ENCODE assay signal across 1 cellular context in the genomic region with DNA sequence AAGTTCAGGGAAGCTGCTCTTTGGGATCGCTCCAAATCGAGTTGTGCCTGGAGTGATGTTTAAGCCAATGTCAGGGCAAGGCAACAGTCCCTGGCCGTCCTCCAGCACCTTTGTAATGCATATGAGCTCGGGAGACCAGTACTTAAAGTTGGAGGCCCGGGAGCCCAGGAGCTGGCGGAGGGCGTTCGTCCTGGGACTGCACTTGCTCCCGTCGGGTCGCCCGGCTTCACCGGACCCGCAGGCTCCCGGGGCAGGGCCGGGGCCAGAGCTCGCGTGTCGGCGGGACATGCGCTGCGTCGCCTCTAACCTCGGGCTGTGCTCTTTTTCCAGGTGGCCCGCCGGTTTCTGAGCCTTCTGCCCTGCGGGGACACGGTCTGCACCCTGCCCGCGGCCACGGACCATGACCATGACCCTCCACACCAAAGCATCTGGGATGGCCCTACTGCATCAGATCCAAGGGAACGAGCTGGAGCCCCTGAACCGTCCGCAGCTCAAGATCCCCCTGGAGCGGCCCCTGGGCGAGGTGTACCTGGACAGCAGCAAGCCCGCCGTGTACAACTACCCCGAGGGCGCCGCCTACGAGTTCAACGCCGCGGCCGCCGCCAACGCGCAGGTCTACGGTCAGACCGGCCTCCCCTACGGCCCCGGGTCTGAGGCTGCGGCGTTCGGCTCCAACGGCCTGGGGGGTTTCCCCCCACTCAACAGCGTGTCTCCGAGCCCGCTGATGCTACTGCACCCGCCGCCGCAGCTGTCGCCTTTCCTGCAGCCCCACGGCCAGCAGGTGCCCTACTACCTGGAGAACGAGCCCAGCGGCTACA.
TF ChIP-seq lines count a peak whose summit lies in the region.

A gene (plus strand): TSS at position 170 of the 818 bp plus-strand sequence. CDS start 231 bp downstream, at position 401.

TF ChIP-seq in IMR-90, 13 proteins besides CTCF, POLR2A, EP300 and RAD21 (continued from another document):
- TF ChIP-seq FOS (IDR thresholded peaks at IDR 0.05; ENCODE audit: low read depth, low read length) (no peak), RCOR1 (IDR thresholded peaks at IDR 0.05; ENCODE audit: insufficient replicate concordance, low read length) (no peak), CHD1 (IDR thresholded peaks at IDR 0.05; ENCODE audit: low read depth, low read length) (no peak), MXI1 (IDR thresholded peaks at IDR 0.05; ENCODE audit: borderline replicate concordance, low read depth, low read length) (no peak), BHLHE40 (IDR thresholded peaks at IDR 0.05; ENCODE audit: low read depth, low read length) (no peak), NFE2L2 (IDR thresholded peaks at IDR 0.05; ENCODE audit: low read depth, low read length) (no peak), CEBPB (IDR thresholded peaks at IDR 0.05; ENCODE audit: low read depth, low read length) (no peak), MAFK (IDR thresholded peaks at IDR 0.05; ENCODE audit: low read depth, low read length) (no peak)
- TF ChIP-seq, protein P1, sequence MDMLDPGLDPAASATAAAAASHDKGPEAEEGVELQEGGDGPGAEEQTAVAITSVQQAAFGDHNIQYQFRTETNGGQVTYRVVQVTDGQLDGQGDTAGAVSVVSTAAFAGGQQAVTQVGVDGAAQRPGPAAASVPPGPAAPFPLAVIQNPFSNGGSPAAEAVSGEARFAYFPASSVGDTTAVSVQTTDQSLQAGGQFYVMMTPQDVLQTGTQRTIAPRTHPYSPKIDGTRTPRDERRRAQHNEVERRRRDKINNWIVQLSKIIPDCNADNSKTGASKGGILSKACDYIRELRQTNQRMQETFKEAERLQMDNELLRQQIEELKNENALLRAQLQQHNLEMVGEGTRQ (IDR thresholded peaks at IDR 0.05; ENCODE audit: low read depth, low read length): no peak
- TF ChIP-seq, protein P2, sequence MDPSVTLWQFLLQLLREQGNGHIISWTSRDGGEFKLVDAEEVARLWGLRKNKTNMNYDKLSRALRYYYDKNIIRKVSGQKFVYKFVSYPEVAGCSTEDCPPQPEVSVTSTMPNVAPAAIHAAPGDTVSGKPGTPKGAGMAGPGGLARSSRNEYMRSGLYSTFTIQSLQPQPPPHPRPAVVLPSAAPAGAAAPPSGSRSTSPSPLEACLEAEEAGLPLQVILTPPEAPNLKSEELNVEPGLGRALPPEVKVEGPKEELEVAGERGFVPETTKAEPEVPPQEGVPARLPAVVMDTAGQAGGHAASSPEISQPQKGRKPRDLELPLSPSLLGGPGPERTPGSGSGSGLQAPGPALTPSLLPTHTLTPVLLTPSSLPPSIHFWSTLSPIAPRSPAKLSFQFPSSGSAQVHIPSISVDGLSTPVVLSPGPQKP (IDR thresholded peaks at IDR 0.05; ENCODE audit: borderline replicate concordance, low read depth, low read length): no peak
